In the genomic region with DNA sequence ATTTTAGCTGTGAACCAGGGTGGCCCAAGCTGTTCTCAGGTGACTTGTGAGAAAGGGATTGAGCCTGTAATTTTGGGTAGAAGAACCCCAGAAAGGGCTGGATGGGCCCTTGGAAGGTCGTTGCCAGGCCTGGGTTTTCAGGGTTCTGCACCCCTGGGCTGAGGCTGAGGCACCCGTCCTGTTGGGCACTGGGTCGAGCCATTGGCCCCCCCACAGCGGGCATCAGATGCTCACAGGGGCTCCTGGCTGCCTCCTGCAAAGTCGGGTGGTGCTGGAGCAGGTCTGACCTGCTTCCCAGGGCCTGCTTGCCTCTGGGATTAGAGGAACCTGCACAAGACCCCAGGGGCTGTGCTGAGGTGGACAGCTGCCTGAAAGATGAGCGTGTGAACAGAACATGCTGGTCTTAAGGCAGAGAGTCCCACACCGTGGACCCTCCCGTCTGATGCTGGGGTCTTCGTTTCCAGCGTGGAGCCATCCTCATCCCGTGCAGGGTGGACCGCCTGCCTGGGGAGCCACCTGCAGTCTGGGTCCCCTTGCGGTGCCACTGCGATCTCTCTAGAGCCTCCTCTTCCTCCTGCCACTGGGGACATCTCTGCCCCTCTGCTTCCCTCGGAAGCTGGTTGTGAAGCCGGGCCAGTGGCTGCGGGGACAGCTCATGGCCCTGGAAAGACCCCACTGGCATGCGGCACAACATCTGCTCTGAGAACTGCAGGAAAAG, we compare ENCODE assay signal across 19 cellular contexts. TPM values are rescaled to one million over a fixed set of nuclear protein-coding genes. Genes with fewer than 3 reads are reported as not detected.
"Had no signal": no experiment of that assay in that cellular context is flagged by ENCODE, and none has a peak within 500 bp of the region (broad histone marks: within the 10 kb centered on the region; RNA-seq: fewer than 3 reads in every experiment).

No MANE protein-coding gene starts in this region.

- H3K27ac ChIP-seq: hepatocyte, WERI-Rb-1 had no signal

- H3K4me3 ChIP-seq: adrenal gland, hepatocyte, sigmoid colon had no signal

- H3K36me3 ChIP-seq: adrenal gland, sigmoid colon, upper lobe of left lung, WERI-Rb-1 had no signal

- ATAC-seq: psoas muscle; stimulated activated naive CD8-positive, alpha-beta T cell treated with anti-CD3 and anti-CD28 coated beads, Interleukin-15, Interleukin-2, amounts not matched to agents 100 U/mL and 50 U/mL, for 24 hours; T-cell had no signal

- H3K36me3 Mint-ChIP-seq: mesothelial cell of epicardium, T-cell had no signal

- H3K9me3 ChIP-seq: adrenal gland, psoas muscle, sigmoid colon, upper lobe of left lung had no signal

- H3K27ac Mint-ChIP-seq: activated naive CD4-positive, alpha-beta T cell treated with anti-CD3 and anti-CD28 coated beads for 36 hours; endodermal cell; mesothelial cell of epicardium; T-cell had no signal

- H3K27me3 ChIP-seq: hepatocyte had no signal

- H3K4me1 ChIP-seq: adrenal gland, psoas muscle had no signal

- H3K4me2 ChIP-seq: hepatocyte had no signal

- H3K9me3 Mint-ChIP-seq: activated naive CD4-positive, alpha-beta T cell treated with anti-CD3 and anti-CD28 coated beads for 36 hours; mesothelial cell of epicardium; T-cell had no signal

- H3K4me3 Mint-ChIP-seq: activated naive CD4-positive, alpha-beta T cell treated with anti-CD3 and anti-CD28 coated beads for 36 hours; endodermal cell; mesothelial cell of epicardium had no signal

- H3K79me2 ChIP-seq: hepatocyte had no signal

- H3K4me1 Mint-ChIP-seq: mesothelial cell of epicardium had no signal

- DNase-seq: activated CD4-positive, alpha-beta T cell treated with anti-CD3 and anti-CD28 coated beads for 48 hours; adrenal gland; central memory CD4-positive, alpha-beta T cell; dermis blood vessel endothelial cell; endodermal cell; erythroblast; kidney glomerular epithelial cell; nucleus accumbens; psoas muscle; sigmoid colon; stimulated activated CD4-positive, alpha-beta T cell treated with anti-CD3 and anti-CD28 coated beads, Interleukin-12 subunit alpha, Interleukin-12 subunit beta, amount 100 ng/mL, for 4 hours; stimulated activated naive CD8-positive, alpha-beta T cell treated with anti-CD3 and anti-CD28 coated beads, Interleukin-15, Interleukin-2, amounts not matched to agents 100 U/mL and 50 U/mL, for 24 hours; T-cell; WERI-Rb-1 had no signal

RNA-seq across cellular contexts. Expression of gene TRPM2, which starts 1.7 kb away (rescaled TPM):
- total RNA-seq: myocyte had no signal
